1 cellular context compared by ENCODE assay signal in genomic region chr12:51307655-51308593, GRCh38.
TF ChIP-seq lines count a peak whose summit lies in the region.

No MANE protein-coding gene starts in this region.

TF ChIP-seq in HepG2, 621 proteins besides CTCF, POLR2A, EP300 and RAD21:
- TF ChIP-seq ZNF274 (CRISPR knock-in tag; IDR thresholded peaks at IDR 0.05) (no peak), ZC3H13 (CRISPR knock-in tag; IDR thresholded peaks at IDR 0.05) (no peak), ATAD3A (CRISPR knock-in tag; IDR thresholded peaks at IDR 0.05) (no peak), TP53 (CRISPR knock-in tag; conservative IDR thresholded peaks at IDR 0.05) (no peak), HOXA7 (CRISPR knock-in tag; IDR thresholded peaks at IDR 0.05) (no peak), SAFB2 (CRISPR knock-in tag; IDR thresholded peaks at IDR 0.05; ENCODE audit: borderline replicate concordance, low read depth) (no peak), ZNF232 (CRISPR knock-in tag; IDR thresholded peaks at IDR 0.05; ENCODE audit: borderline replicate concordance) (no peak), ZNF839 (CRISPR knock-in tag; IDR thresholded peaks at IDR 0.05; ENCODE audit: borderline replicate concordance) (no peak), FOXK1 (CRISPR knock-in tag; IDR thresholded peaks at IDR 0.05; ENCODE audit: borderline replicate concordance, low read depth) (no peak), NR1H2 (CRISPR knock-in tag; IDR thresholded peaks at IDR 0.05; ENCODE audit: borderline replicate concordance, low read depth) (no peak), EHMT2 (IDR thresholded peaks at IDR 0.05; ENCODE audit: borderline replicate concordance, low read depth, low read length) (no peak), ERF (CRISPR knock-in tag; IDR thresholded peaks at IDR 0.05) (no peak), ZZZ3 (CRISPR knock-in tag; IDR thresholded peaks at IDR 0.05; ENCODE audit: borderline replicate concordance) (no peak), ZNF616 (CRISPR knock-in tag; IDR thresholded peaks at IDR 0.05; ENCODE audit: low read depth) (no peak), TERF1 (CRISPR knock-in tag; IDR thresholded peaks at IDR 0.05) (no peak), ONECUT2 (CRISPR knock-in tag; IDR thresholded peaks at IDR 0.05) (no peak)
